Comparison of ENCODE assay signal across 1 cellular context in the genomic region with DNA sequence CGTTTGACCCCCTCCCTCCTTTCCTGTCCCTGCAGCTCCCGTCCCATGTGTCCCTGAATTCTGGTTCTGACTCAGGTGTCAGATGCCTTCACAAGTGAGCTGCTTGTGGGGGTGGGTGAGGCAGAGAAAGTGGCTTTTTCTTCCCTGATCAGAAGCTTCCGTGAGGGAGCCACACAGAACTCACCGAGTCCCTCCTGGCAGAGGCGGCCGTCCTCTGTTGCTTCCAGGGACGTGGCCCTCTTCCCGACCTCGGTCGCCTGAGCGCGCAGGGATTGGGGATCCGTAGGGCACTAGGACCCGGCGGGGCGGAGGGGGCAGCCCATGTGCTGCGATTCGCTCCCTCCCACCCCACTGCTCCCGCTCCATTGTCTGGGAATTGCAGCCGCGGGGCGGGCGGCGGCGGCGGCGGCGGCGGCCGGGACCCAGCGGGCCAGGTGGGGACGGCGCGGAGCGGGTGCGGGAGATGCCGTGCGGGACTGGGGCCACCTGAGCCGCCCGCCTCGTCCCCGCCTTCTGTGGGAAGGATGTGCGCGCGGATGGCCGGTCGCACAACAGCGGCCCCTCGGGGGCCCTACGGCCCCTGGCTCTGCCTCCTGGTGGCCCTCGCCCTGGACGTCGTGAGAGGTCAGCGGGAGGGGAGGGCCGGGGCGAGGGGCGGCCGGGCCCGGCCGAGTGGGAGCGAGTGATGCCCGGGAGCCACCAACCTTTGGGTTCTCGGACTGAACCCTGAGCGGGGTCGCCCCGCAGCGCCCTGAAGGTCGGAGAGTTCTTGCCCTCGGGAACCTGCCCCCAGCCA.
TF ChIP-seq lines count a peak whose summit lies in the region.

Gene TMEM132A (plus strand): TSS at position 351 of the 796 bp plus-strand sequence. CDS start 174 bp downstream, at position 525.

TF ChIP-seq in WTC11, 78 proteins besides CTCF, POLR2A, EP300 and RAD21 (continued from another document):
- TF ChIP-seq HMGXB4 (CRISPR knock-in tag; IDR thresholded peaks at IDR 0.05), result no peak; the same call in 1 of the 2 replicates
- TF ChIP-seq, protein P1, sequence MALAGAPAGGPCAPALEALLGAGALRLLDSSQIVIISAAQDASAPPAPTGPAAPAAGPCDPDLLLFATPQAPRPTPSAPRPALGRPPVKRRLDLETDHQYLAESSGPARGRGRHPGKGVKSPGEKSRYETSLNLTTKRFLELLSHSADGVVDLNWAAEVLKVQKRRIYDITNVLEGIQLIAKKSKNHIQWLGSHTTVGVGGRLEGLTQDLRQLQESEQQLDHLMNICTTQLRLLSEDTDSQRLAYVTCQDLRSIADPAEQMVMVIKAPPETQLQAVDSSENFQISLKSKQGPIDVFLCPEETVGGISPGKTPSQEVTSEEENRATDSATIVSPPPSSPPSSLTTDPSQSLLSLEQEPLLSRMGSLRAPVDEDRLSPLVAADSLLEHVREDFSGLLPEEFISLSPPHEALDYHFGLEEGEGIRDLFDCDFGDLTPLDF (CRISPR knock-in tag; IDR thresholded peaks at IDR 0.05), result no peak
- TF ChIP-seq ZNF416 (CRISPR knock-in tag; IDR thresholded peaks at IDR 0.05), result peak; percentile 10; the same call in 1 of the 2 replicates
- TF ChIP-seq, protein P2, sequence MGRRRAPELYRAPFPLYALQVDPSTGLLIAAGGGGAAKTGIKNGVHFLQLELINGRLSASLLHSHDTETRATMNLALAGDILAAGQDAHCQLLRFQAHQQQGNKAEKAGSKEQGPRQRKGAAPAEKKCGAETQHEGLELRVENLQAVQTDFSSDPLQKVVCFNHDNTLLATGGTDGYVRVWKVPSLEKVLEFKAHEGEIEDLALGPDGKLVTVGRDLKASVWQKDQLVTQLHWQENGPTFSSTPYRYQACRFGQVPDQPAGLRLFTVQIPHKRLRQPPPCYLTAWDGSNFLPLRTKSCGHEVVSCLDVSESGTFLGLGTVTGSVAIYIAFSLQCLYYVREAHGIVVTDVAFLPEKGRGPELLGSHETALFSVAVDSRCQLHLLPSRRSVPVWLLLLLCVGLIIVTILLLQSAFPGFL (CRISPR knock-in tag; IDR thresholded peaks at IDR 0.05; ENCODE audit: borderline replicate concordance), result no peak
- peak; percentile 82 for TF ChIP-seq USF2 (CRISPR knock-in tag; IDR thresholded peaks at IDR 0.05)
- no peak for TF ChIP-seq CREB1 (CRISPR knock-in tag; IDR thresholded peaks at IDR 0.05)
- TF ChIP-seq SP1 (CRISPR knock-in tag; conservative IDR thresholded peaks at IDR 0.05), result peak; percentile 60
- peak; percentile 64; the same call in 1 of the 2 replicates for TF ChIP-seq TEAD1 (CRISPR knock-in tag; IDR thresholded peaks at IDR 0.05)
- TF ChIP-seq MAX (CRISPR knock-in tag; IDR thresholded peaks at IDR 0.05), result peak; percentile 85
- TF ChIP-seq ZBTB43 (CRISPR knock-in tag; IDR thresholded peaks at IDR 0.05), result no peak
- TF ChIP-seq FOXP1 (CRISPR knock-in tag; IDR thresholded peaks at IDR 0.05; ENCODE audit: borderline replicate concordance), result peak; percentile 12; the same call in 1 of the 2 replicates
- TF ChIP-seq ETV6 (CRISPR knock-in tag; IDR thresholded peaks at IDR 0.05), result peak; percentile 81
- 0 out of 2 replicates have a peak, but pooled peaks have one; percentile 33 for TF ChIP-seq MYBL2 (CRISPR knock-in tag; IDR thresholded peaks at IDR 0.05)
- TF ChIP-seq CREM (CRISPR knock-in tag; IDR thresholded peaks at IDR 0.05), result peak; percentile 79; the same call in 1 of the 2 replicates
- TF ChIP-seq FOXK1 (CRISPR knock-in tag; IDR thresholded peaks at IDR 0.05), result peak; percentile 76; the same call in 1 of the 2 replicates
- TF ChIP-seq GTF2I (CRISPR knock-in tag; conservative IDR thresholded peaks at IDR 0.05), result no peak
- TF ChIP-seq, protein P3, sequence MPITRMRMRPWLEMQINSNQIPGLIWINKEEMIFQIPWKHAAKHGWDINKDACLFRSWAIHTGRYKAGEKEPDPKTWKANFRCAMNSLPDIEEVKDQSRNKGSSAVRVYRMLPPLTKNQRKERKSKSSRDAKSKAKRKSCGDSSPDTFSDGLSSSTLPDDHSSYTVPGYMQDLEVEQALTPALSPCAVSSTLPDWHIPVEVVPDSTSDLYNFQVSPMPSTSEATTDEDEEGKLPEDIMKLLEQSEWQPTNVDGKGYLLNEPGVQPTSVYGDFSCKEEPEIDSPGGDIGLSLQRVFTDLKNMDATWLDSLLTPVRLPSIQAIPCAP (CRISPR knock-in tag; IDR thresholded peaks at IDR 0.05), result 0 out of 2 replicates have a peak, but pooled peaks have one; percentile 20
- peak; percentile 68; the same call in 1 of the 2 replicates for TF ChIP-seq KAT7 (CRISPR knock-in tag; IDR thresholded peaks at IDR 0.05; ENCODE audit: borderline replicate concordance)
- TF ChIP-seq, protein P4, sequence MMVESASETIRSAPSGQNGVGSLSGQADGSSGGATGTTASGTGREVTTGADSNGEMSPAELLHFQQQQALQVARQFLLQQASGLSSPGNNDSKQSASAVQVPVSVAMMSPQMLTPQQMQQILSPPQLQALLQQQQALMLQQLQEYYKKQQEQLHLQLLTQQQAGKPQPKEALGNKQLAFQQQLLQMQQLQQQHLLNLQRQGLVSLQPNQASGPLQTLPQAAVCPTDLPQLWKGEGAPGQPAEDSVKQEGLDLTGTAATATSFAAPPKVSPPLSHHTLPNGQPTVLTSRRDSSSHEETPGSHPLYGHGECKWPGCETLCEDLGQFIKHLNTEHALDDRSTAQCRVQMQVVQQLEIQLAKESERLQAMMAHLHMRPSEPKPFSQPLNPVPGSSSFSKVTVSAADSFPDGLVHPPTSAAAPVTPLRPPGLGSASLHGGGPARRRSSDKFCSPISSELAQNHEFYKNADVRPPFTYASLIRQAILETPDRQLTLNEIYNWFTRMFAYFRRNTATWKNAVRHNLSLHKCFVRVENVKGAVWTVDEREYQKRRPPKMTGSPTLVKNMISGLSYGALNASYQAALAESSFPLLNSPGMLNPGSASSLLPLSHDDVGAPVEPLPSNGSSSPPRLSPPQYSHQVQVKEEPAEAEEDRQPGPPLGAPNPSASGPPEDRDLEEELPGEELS (CRISPR knock-in tag; IDR thresholded peaks at IDR 0.05), result 0 out of 2 replicates have a peak, but pooled peaks have one; percentile 61
- 0 out of 2 replicates have a peak, but pooled peaks have one; percentile 72 for TF ChIP-seq ARID4B (CRISPR knock-in tag; IDR thresholded peaks at IDR 0.05; ENCODE audit: borderline replicate concordance)
